2 cellular contexts compared by ENCODE assay signal in the genomic region with DNA sequence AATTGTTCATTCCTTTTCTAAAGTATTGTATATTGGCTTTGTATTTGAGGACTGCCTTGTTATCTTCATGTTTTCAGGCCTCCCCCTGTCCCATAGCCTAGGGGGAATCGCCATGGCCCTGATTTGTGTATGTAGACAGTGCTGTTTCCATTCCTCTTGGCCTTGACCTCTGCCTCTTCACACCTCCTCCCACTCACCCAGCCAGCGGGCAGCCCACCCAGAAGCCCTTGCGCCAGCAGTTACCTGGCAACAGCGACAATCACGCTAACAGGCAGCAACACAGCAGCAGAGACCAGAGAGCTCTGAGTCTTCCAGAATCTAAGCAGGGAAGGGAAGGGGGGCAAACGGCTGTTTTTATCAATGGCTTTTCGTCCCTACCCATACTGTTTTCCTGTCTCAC.
TF ChIP-seq lines count a peak whose summit lies in the region.

No MANE protein-coding gene starts in this region.

TF ChIP-seq in IMR-90, 13 proteins besides CTCF, POLR2A, EP300 and RAD21:
- TF ChIP-seq NFE2L2 (IDR thresholded peaks at IDR 0.05; ENCODE audit: low read depth, low read length) (no peak), MAZ (IDR thresholded peaks at IDR 0.05; ENCODE audit: borderline replicate concordance, low read depth, low read length) (no peak), MAFK (IDR thresholded peaks at IDR 0.05; ENCODE audit: low read depth, low read length) (no peak)

TF ChIP-seq in neural cell, 6 proteins besides CTCF, POLR2A, EP300 and RAD21:
- peak; percentile 24 for TF ChIP-seq SMC3 (conservative IDR thresholded peaks at IDR 0.05; ENCODE audit: poor library complexity)
- peak; percentile 40 for TF ChIP-seq POLR2AphosphoS5 (IDR thresholded peaks at IDR 0.05)
- TF ChIP-seq EZH2 (IDR thresholded peaks at IDR 0.05; ENCODE audit: borderline replicate concordance, insufficient read depth, low read length, poor library complexity, severe bottlenecking) = no peak
- TF ChIP-seq REST (IDR thresholded peaks at IDR 0.05; ENCODE audit: borderline replicate concordance) = no peak
